Comparison of ENCODE assay signal across 9 cellular contexts in the genomic region with DNA sequence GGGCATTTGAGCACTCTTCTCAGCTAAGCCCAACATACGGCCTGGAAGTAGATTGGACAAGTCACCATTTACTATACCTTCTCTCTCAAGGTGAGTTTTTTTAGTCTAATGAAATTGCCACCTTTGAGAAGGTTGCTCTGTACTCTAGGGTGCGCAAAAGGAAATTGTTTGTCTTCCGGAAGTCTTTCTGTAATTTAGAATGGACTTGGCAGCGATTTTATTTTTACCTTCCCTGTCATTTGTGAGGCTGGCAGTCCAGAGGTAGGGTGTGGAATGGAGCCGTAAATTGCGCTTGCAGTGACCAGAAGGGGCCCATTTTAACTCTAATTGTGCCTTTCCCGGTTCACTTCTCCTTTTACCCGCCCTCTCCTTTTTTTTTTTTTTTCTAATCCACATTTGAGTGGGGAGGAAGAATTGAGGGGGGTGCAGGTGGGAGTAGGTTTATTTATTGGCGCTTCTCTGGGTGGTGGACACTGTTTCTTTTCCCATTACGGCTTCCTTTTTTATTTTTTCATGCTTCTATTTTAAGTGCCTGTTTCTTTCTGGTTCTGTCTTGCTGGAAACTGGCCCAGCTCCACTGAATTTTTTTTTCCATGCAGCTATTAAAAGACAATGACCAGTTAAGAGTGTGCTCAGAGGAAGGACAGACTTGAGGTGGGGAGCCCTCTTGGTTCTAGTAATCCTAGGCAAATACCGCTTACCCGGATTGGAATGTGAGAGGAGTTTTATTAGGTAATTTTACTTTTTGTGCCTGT.
DNase-seq lines count a peak whose midpoint lies in the region; ATAC-seq and TF ChIP-seq lines count a peak whose summit lies in the region.
"Had no signal": no experiment of that assay in that cellular context is flagged by ENCODE, and none has a peak within 500 bp of the region (broad histone marks: within the 10 kb centered on the region; RNA-seq: fewer than 3 reads in every experiment).

No MANE protein-coding gene starts in this region.

- POLR2A ChIA-PET in WTC11 (lab: Charles Lee), result no interaction called here

- no peaks in the 10 kb centered on the region for H3K9me3 Mint-ChIP-seq in WTC11

- CTCF ChIA-PET in WTC11 (lab: Charles Lee), result interaction anchor here (0.6 to 0.8 kb wide), 2 partner anchors 69 to 131 kb away, joined by 3 to 5 read pairs; no protein-coding TSS in a partner anchor

- intact Hi-C loops in left ventricle myocardium inferior (cut with micrococcal nuclease) (no loop called here), sciatic nerve (cut with DNase I) (no loop called here)

- no peaks in the 10 kb centered on the region for H3K27me3 ChIP-seq in left ventricle myocardium inferior (ENCODE audit: low read depth)

- no peaks in the 10 kb centered on the region for H3K9me3 ChIP-seq in left ventricle myocardium inferior (replicated peaks)

- no peak for TF ChIP-seq CTCF in WTC11 (IDR thresholded peaks at IDR 0.05)
- no peak for TF ChIP-seq CTCF in left ventricle myocardium inferior (IDR thresholded peaks at IDR 0.05; ENCODE audit: borderline replicate concordance)

- H3K4me1 Mint-ChIP-seq in WTC11, result peaks cover 3% of the 10 kb centered on the region; the same call in 1 of the 2 replicates

- no peaks in the 10 kb centered on the region for H3K36me3 ChIP-seq in left ventricle myocardium inferior

- H3K27me3 Mint-ChIP-seq in WTC11 (ENCODE audit: low read depth), result no peaks in the 10 kb centered on the region

- no peak for ATAC-seq in WTC11
- peak; percentile 93 for ATAC-seq in sciatic nerve
- no peak for ATAC-seq in HG03460 (IDR thresholded peaks at IDR 0.05; ENCODE audit: unreplicated experiment)

- H3K36me3 Mint-ChIP-seq in WTC11, result no peaks in the 10 kb centered on the region

- DNase-seq in GM04503 (ENCODE audit: low read depth) (peak; percentile 68), WTC11 (ENCODE audit: low spot score) (no peak), left ventricle myocardium inferior (no peak), sciatic nerve (ENCODE audit: low spot score) (peak; percentile 63), NCI-H2171 treated with DMSO at 0.1 percent for 48 hours (lab: John Stamatoyannopoulos, UW) (no peak)
- no peak for DNase-seq in stimulated activated CD8-positive, alpha-beta memory T cell treated with anti-CD3 and anti-CD28 coated beads, Interleukin-4, amount 100 ng/mL, for 48 hours
- no peak for DNase-seq in activated CD4-positive, alpha-beta T cell treated with anti-CD3 and anti-CD28 coated beads for 1 hour
- DNase-seq: activated CD4-positive, alpha-beta T cell treated with anti-CD3 and anti-CD28 coated beads for 48 hours had no signal

- peak overlapping the region; percentile 96 for H3K27ac ChIP-seq in left ventricle myocardium inferior (replicated peaks)

- H3K4me3 ChIP-seq in left ventricle myocardium inferior, result peak overlapping the region; percentile 48

- H3K4me3 Mint-ChIP-seq in WTC11, result no peak overlapping the region

- peaks cover 58% of the 10 kb centered on the region for H3K4me1 ChIP-seq in left ventricle myocardium inferior

- peak overlapping the region; percentile 75 for H3K27ac Mint-ChIP-seq in WTC11

TF ChIP-seq in WTC11, 78 proteins besides CTCF, POLR2A, EP300 and RAD21:
- TF ChIP-seq ZNF219 (CRISPR knock-in tag; IDR thresholded peaks at IDR 0.05; ENCODE audit: borderline replicate concordance) (no peak), GTF2I (CRISPR knock-in tag; conservative IDR thresholded peaks at IDR 0.05) (no peak), MXD4 (CRISPR knock-in tag; IDR thresholded peaks at IDR 0.05; ENCODE audit: borderline replicate concordance) (no peak), PRRX2 (CRISPR knock-in tag; IDR thresholded peaks at IDR 0.05) (no peak)
- TF ChIP-seq, protein P1, sequence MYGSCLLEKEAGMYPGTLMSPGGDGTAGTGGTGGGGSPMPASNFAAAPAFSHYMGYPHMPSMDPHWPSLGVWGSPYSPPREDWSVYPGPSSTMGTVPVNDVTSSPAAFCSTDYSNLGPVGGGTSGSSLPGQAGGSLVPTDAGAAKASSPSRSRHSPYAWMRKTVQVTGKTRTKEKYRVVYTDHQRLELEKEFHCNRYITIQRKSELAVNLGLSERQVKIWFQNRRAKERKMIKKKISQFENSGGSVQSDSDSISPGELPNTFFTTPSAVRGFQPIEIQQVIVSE (CRISPR knock-in tag; IDR thresholded peaks at IDR 0.05; ENCODE audit: borderline replicate concordance), result no peak
- TF ChIP-seq, protein P2, sequence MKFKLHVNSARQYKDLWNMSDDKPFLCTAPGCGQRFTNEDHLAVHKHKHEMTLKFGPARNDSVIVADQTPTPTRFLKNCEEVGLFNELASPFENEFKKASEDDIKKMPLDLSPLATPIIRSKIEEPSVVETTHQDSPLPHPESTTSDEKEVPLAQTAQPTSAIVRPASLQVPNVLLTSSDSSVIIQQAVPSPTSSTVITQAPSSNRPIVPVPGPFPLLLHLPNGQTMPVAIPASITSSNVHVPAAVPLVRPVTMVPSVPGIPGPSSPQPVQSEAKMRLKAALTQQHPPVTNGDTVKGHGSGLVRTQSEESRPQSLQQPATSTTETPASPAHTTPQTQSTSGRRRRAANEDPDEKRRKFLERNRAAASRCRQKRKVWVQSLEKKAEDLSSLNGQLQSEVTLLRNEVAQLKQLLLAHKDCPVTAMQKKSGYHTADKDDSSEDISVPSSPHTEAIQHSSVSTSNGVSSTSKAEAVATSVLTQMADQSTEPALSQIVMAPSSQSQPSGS (CRISPR knock-in tag; IDR thresholded peaks at IDR 0.05; ENCODE audit: borderline replicate concordance, low read depth), result no peak
- TF ChIP-seq, protein P3, sequence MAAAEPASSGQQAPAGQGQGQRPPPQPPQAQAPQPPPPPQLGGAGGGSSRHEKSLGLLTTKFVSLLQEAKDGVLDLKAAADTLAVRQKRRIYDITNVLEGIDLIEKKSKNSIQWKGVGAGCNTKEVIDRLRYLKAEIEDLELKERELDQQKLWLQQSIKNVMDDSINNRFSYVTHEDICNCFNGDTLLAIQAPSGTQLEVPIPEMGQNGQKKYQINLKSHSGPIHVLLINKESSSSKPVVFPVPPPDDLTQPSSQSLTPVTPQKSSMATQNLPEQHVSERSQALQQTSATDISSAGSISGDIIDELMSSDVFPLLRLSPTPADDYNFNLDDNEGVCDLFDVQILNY (CRISPR knock-in tag; IDR thresholded peaks at IDR 0.05), result no peak
- TF ChIP-seq, protein P4, sequence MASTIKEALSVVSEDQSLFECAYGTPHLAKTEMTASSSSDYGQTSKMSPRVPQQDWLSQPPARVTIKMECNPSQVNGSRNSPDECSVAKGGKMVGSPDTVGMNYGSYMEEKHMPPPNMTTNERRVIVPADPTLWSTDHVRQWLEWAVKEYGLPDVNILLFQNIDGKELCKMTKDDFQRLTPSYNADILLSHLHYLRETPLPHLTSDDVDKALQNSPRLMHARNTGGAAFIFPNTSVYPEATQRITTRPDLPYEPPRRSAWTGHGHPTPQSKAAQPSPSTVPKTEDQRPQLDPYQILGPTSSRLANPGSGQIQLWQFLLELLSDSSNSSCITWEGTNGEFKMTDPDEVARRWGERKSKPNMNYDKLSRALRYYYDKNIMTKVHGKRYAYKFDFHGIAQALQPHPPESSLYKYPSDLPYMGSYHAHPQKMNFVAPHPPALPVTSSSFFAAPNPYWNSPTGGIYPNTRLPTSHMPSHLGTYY (CRISPR knock-in tag; IDR thresholded peaks at IDR 0.05), result no peak
- TF ChIP-seq, protein P5, sequence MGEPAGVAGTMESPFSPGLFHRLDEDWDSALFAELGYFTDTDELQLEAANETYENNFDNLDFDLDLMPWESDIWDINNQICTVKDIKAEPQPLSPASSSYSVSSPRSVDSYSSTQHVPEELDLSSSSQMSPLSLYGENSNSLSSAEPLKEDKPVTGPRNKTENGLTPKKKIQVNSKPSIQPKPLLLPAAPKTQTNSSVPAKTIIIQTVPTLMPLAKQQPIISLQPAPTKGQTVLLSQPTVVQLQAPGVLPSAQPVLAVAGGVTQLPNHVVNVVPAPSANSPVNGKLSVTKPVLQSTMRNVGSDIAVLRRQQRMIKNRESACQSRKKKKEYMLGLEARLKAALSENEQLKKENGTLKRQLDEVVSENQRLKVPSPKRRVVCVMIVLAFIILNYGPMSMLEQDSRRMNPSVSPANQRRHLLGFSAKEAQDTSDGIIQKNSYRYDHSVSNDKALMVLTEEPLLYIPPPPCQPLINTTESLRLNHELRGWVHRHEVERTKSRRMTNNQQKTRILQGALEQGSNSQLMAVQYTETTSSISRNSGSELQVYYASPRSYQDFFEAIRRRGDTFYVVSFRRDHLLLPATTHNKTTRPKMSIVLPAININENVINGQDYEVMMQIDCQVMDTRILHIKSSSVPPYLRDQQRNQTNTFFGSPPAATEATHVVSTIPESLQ (CRISPR knock-in tag; IDR thresholded peaks at IDR 0.05), result no peak

Comparison
In these comparisons a context has a peak if more than half of its experiments do, and no peak if none do; other contexts are left out.
1. DNase-seq: peak in GM04503 (single experiment) and sciatic nerve (single experiment); none in WTC11 (single experiment), left ventricle myocardium inferior (single experiment), stimulated activated CD8-positive, alpha-beta memory T cell treated with anti-CD3 and anti-CD28 coated beads, Interleukin-4, amount 100 ng/mL, for 48 hours (single experiment), NCI-H2171 treated with DMSO at 0.1 percent for 48 hours (single experiment) and activated CD4-positive, alpha-beta T cell treated with anti-CD3 and anti-CD28 coated beads for 1 hour (single experiment).